In the genomic region with DNA sequence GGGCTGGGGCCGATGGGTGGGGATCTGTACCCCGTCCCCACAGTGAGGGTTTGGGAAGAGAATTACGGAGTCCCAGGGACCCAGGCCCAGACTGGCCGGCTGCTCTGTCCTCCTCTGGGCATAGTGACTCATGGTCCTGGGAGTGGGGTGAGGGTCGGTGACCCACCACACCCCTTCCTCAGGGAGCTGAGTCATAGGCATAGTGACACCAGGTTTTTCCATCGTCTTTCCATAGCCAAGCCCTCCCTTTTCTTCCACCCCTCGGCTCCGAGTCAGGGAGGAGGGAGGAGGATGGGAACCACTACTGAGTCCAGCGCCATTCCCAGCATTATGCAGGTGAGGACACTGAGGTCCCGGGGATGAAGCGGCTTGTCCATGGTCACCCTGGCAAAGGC, we compare ENCODE assay signal across 10 cellular contexts. TPM values are rescaled to one million over a fixed set of nuclear protein-coding genes. Genes with fewer than 3 reads are reported as not detected.
DNase-seq lines count a peak whose midpoint lies in the region; ATAC-seq and TF ChIP-seq lines count a peak whose summit lies in the region.
"Had no signal": no experiment of that assay in that cellular context is flagged by ENCODE, and none has a peak within 500 bp of the region (broad histone marks: within the 10 kb centered on the region; RNA-seq: fewer than 3 reads in every experiment).

No MANE protein-coding gene starts in this region.

- intact Hi-C loops in Calu3 (cut with micrococcal nuclease; ENCODE audit: unreplicated experiment), result no loop called here
- intact Hi-C loops in heart right ventricle (cut with DNase I), result no loop called here
- intact Hi-C loops in CD4-positive, alpha-beta memory T cell (cut with micrococcal nuclease), result loop anchor here (10.0 kb wide), 1 partner anchor 108 kb away; a partner anchor contains a TSS

- TF ChIP-seq CTCF in Calu3 (IDR thresholded peaks at IDR 0.05; ENCODE audit: unreplicated experiment) (no peak), heart right ventricle (IDR thresholded peaks at IDR 0.05) (no peak)

- peak; percentile 59 for DNase-seq in Calu3
- peak; percentile 46 to 54 for DNase-seq in heart right ventricle
- peak; percentile 12 for DNase-seq in retina
- no peak for DNase-seq in NCI-H2196 (lab: John Stamatoyannopoulos, UW; ENCODE audit: unreplicated experiment)
- no peak for DNase-seq in activated CD8-positive, alpha-beta memory T cell treated with anti-CD3 and anti-CD28 coated beads, Interleukin-2, amount 50 U/mL, for 4 hours
- DNase-seq in CD4-positive, alpha-beta memory T cell, result no peak
- DNase-seq: activated T-cell treated with anti-CD3 and anti-CD28 coated beads, Interleukin-2, amount 50 U/mL, for 48 hours; naive B cell had no signal

- H3K9me3 Mint-ChIP-seq in Calu3 (ENCODE audit: low read depth, unreplicated experiment), result no peaks in the 10 kb centered on the region
- H3K9me3 Mint-ChIP-seq in CD4-positive, alpha-beta memory T cell, result no peaks in the 10 kb centered on the region
- H3K9me3 Mint-ChIP-seq: naive B cell had no signal

- peaks cover 0 to 62% (median 0%) of the 10 kb centered on the region in 9 donors for H3K36me3 ChIP-seq in heart right ventricle
- H3K36me3 ChIP-seq in CD4-positive, alpha-beta memory T cell (ENCODE audit: insufficient read depth, low read length), result no peaks in the 10 kb centered on the region

- POLR2A ChIA-PET in CD4-positive, alpha-beta memory T cell (lab: Charles Lee; ENCODE audit: partially characterized antibody), result interaction anchor here (0.9 kb wide), 1 partner anchor 149 kb away, joined by 4 read pairs; no protein-coding TSS in a partner anchor

- H3K9me3 ChIP-seq in heart right ventricle, result no peaks in the 10 kb centered on the region
- no peaks in the 10 kb centered on the region for H3K9me3 ChIP-seq in CD4-positive, alpha-beta memory T cell (ENCODE audit: control insufficient read depth in 1 of 2, low read length in 2 of 2)

- WGBS in heart right ventricle, 2 donors, result 53 to 67% methylated on average over 11 of the region's 11 CpGs

- ATAC-seq in heart right ventricle, result peak; percentile 48 to 74 (median 68)
- ATAC-seq in GM21717 (IDR thresholded peaks at IDR 0.05; ENCODE audit: unreplicated experiment), result no peak

- peaks cover 7 to 32% (median 26%) of the 10 kb centered on the region in 9 donors for H3K4me1 ChIP-seq in heart right ventricle
- H3K4me1 ChIP-seq in CD4-positive, alpha-beta memory T cell (ENCODE audit: insufficient read depth, low read length), result peaks cover 10% of the 10 kb centered on the region

- H3K4me3 ChIP-seq in heart right ventricle, result no peak overlapping the region
- no peak overlapping the region for H3K4me3 ChIP-seq in CD4-positive, alpha-beta memory T cell (ENCODE audit: low read length in 2 of 2)

- peaks cover 23% of the 10 kb centered on the region for H3K27me3 Mint-ChIP-seq in Calu3 (ENCODE audit: unreplicated experiment)
- peaks cover 0 to 5% of the 10 kb centered on the region in 2 donors for H3K27me3 Mint-ChIP-seq in CD4-positive, alpha-beta memory T cell

- BruUV-seq in Calu3 (replicated peaks; lab: Mats Ljungman, UMichigan), result no TSS peak

- no peaks in the 10 kb centered on the region for H3K27me3 ChIP-seq in heart right ventricle
- no peaks in the 10 kb centered on the region for H3K27me3 ChIP-seq in CD4-positive, alpha-beta memory T cell (ENCODE audit: insufficient read depth, low read length)

- H3K4me1 Mint-ChIP-seq in Calu3 (ENCODE audit: low read depth, unreplicated experiment), result peaks cover 16% of the 10 kb centered on the region
- H3K4me1 Mint-ChIP-seq in CD4-positive, alpha-beta memory T cell, result peaks cover 3 to 8% (median 5%) of the 10 kb centered on the region in 4 donors

- peak overlapping the region; percentile 5 for H3K27ac ChIP-seq in angular gyrus (ENCODE audit: low read depth, low read length)
- peak overlapping the region in 9 of 10 donors; percentile 50 to 87 (median 79) for H3K27ac ChIP-seq in heart right ventricle
- H3K27ac ChIP-seq in CD4-positive, alpha-beta memory T cell (ENCODE audit: low read depth, low read length), result no peak overlapping the region

- no peak overlapping the region for H3K27ac Mint-ChIP-seq in Calu3 (ENCODE audit: unreplicated experiment)
- H3K27ac Mint-ChIP-seq in CD4-positive, alpha-beta memory T cell, result no peak overlapping the region
- H3K27ac Mint-ChIP-seq: naive B cell had no signal

- no peak overlapping the region for H3K4me3 Mint-ChIP-seq in Calu3 (ENCODE audit: low read depth, unreplicated experiment)
- no peak overlapping the region for H3K4me3 Mint-ChIP-seq in CD4-positive, alpha-beta memory T cell
- H3K4me3 Mint-ChIP-seq: naive B cell had no signal

- H3K36me3 Mint-ChIP-seq in Calu3 (ENCODE audit: insufficient read depth, unreplicated experiment), result no peaks in the 10 kb centered on the region
- H3K36me3 Mint-ChIP-seq in CD4-positive, alpha-beta memory T cell, result no peaks in the 10 kb centered on the region
- H3K36me3 Mint-ChIP-seq: naive B cell had no signal

- CTCF ChIA-PET in Calu3 (lab: Charles Lee), result interaction anchor here (0.6 to 1.5 kb wide), 3 partner anchors 127 to 791 kb away, joined by 3 to 4 read pairs (median 3); a partner anchor contains a TSS
- CTCF ChIA-PET in CD4-positive, alpha-beta memory T cell (lab: Charles Lee; ENCODE audit: partially characterized antibody), result interaction anchor here (1.1 to 2.3 kb wide), 2 partner anchors 73 to 108 kb away, joined by 3 to 7 read pairs; no protein-coding TSS in a partner anchor

RNA-seq across cellular contexts. Expression of a gene that starts 8.9 kb away (rescaled TPM):
- total RNA-seq in Calu3 (2022) (0.76 and 0.78 TPM in 2 replicates), heart right ventricle (1 to 10 TPM in 2 of 10 donors, under 1 TPM in 3, not detected in 5; 0.26 to 1.9 (median 0.62) TPM)
- polyA plus RNA-seq in heart right ventricle, result under 1 TPM; 0.19 to 0.73 TPM
- under 1 TPM; 0.39 to 0.61 TPM for total RNA-seq in CD4-positive, alpha-beta memory T cell
- polyA plus RNA-seq in CD4-positive, alpha-beta memory T cell, result not detected

RNA-seq across cellular contexts. Expression of a gene that starts 32.5 kb away (rescaled TPM):
- 7.8 and 13.4 TPM in 2 replicates for total RNA-seq in Calu3 (2022)
- total RNA-seq in heart right ventricle, result 100 to 1,000 TPM in 2 of 10 donors, 10 to 100 TPM in 8; 32.6 to 357 (median 60.3) TPM
- 10 to 100 TPM; 33.8 to 72.6 TPM for polyA plus RNA-seq in heart right ventricle
- total RNA-seq in CD4-positive, alpha-beta memory T cell, result 1 to 10 TPM; 5.0 to 5.8 TPM
- under 1 TPM in 1 of 2 donors, not detected in 1; 0.36 TPM for polyA plus RNA-seq in CD4-positive, alpha-beta memory T cell

Comparison
In these comparisons a context has a peak if more than half of its experiments do, and no peak if none do; other contexts are left out.
1. DNase-seq: peak in Calu3 (single experiment), heart right ventricle (2 of 2) and retina (single experiment); none in NCI-H2196 (single experiment), activated CD8-positive, alpha-beta memory T cell treated with anti-CD3 and anti-CD28 coated beads, Interleukin-2, amount 50 U/mL, for 4 hours (single experiment) and CD4-positive, alpha-beta memory T cell (0 of 5).